21 cellular contexts compared by ENCODE assay signal in genomic region chr2:128457716-128458115, GRCh38.
DNase-seq lines count a peak whose midpoint lies in the region; ATAC-seq, FAIRE-seq and TF ChIP-seq lines count a peak whose summit lies in the region.
"Had no signal": no experiment of that assay in that cellular context is flagged by ENCODE, and none has a peak within 500 bp of the region (broad histone marks: within the 10 kb centered on the region; RNA-seq: fewer than 3 reads in every experiment).

No MANE protein-coding gene starts in this region.

- CTCF ChIA-PET in activated CD8-positive, alpha-beta memory T cell treated with anti-CD3 and anti-CD28 coated beads, Interleukin-2, amount 10 ng/mL, durations not matched to agents 7 days and 5 days (lab: Charles Lee), result no interaction called here
- CTCF ChIA-PET in activated CD4-positive, alpha-beta memory T cell treated with anti-CD3 and anti-CD28 coated beads, Interleukin-2, amount 10 ng/mL, durations not matched to agents 7 days and 5 days (lab: Charles Lee), result no interaction called here

- POLR2A ChIA-PET in activated CD4-positive, alpha-beta memory T cell treated with anti-CD3 and anti-CD28 coated beads, Interleukin-2, amount 10 ng/mL, durations not matched to agents 7 days and 5 days (lab: Charles Lee), result no interaction called here

- no peaks in the 10 kb centered on the region for H3K4me1 Mint-ChIP-seq in activated CD8-positive, alpha-beta memory T cell treated with anti-CD3 and anti-CD28 coated beads, Interleukin-2, amount 10 ng/mL, durations not matched to agents 7 days and 5 days
- H3K4me1 Mint-ChIP-seq in endodermal cell, result peaks cover 8% of the 10 kb centered on the region
- H3K4me1 Mint-ChIP-seq in activated CD4-positive, alpha-beta memory T cell treated with anti-CD3 and anti-CD28 coated beads, Interleukin-2, amount 10 ng/mL, durations not matched to agents 7 days and 5 days, result no peaks in the 10 kb centered on the region

- no peaks in the 10 kb centered on the region for H3K36me3 Mint-ChIP-seq in activated CD8-positive, alpha-beta memory T cell treated with anti-CD3 and anti-CD28 coated beads, Interleukin-2, amount 10 ng/mL, durations not matched to agents 7 days and 5 days
- no peaks in the 10 kb centered on the region for H3K36me3 Mint-ChIP-seq in endodermal cell (ENCODE audit: low read depth)
- H3K36me3 Mint-ChIP-seq in activated CD4-positive, alpha-beta memory T cell treated with anti-CD3 and anti-CD28 coated beads, Interleukin-2, amount 10 ng/mL, durations not matched to agents 7 days and 5 days (ENCODE audit: low read depth), result no peaks in the 10 kb centered on the region
- H3K36me3 Mint-ChIP-seq: CD8-positive, alpha-beta T cell had no signal

- H3K9ac ChIP-seq in endodermal cell (ENCODE audit: extremely low read depth, low read length, poor library complexity, severe bottlenecking), result no peak overlapping the region

- no peak for ATAC-seq in activated CD8-positive, alpha-beta memory T cell treated with anti-CD3 and anti-CD28 coated beads, Interleukin-2, amount 10 ng/mL, durations not matched to agents 7 days and 5 days
- no peak for ATAC-seq in pancreas
- ATAC-seq in GM21576 (IDR thresholded peaks at IDR 0.05; ENCODE audit: unreplicated experiment), result no peak
- ATAC-seq: CD8-positive, alpha-beta T cell had no signal

- no peak for FAIRE-seq in pancreas (lab: Jason Lieb, UNC)
- FAIRE-seq: D721Med had no signal

- H3K4me1 ChIP-seq in endodermal cell (ENCODE audit: control insufficient read depth, insufficient read depth, low read length) (no peaks in the 10 kb centered on the region), pancreas (no peaks in the 10 kb centered on the region)

- H3K36me3 ChIP-seq in endodermal cell (ENCODE audit: control insufficient read depth, insufficient read depth, low read length) (no peaks in the 10 kb centered on the region), pancreas (no peaks in the 10 kb centered on the region)
- H3K36me3 ChIP-seq: MG63, SJSA1 had no signal

- no peak overlapping the region for H3K4me3 Mint-ChIP-seq in activated CD8-positive, alpha-beta memory T cell treated with anti-CD3 and anti-CD28 coated beads, Interleukin-2, amount 10 ng/mL, durations not matched to agents 7 days and 5 days
- no peak overlapping the region for H3K4me3 Mint-ChIP-seq in endodermal cell
- H3K4me3 Mint-ChIP-seq in activated CD4-positive, alpha-beta memory T cell treated with anti-CD3 and anti-CD28 coated beads, Interleukin-2, amount 10 ng/mL, durations not matched to agents 7 days and 5 days, result no peak overlapping the region
- H3K4me3 Mint-ChIP-seq: CD8-positive, alpha-beta T cell had no signal

- H3K27me3 ChIP-seq in endodermal cell (ENCODE audit: control insufficient read depth, insufficient read depth, low read length, poor library complexity, severe bottlenecking) (no peaks in the 10 kb centered on the region), pancreas (no peaks in the 10 kb centered on the region)
- H3K27me3 ChIP-seq: MG63, SJSA1 had no signal

- TF ChIP-seq CTCF in endodermal cell (conservative IDR thresholded peaks at IDR 0.05) (no peak), pancreas (IDR thresholded peaks at IDR 0.05) (no peak)

- DNase-seq in activated CD8-positive, alpha-beta memory T cell treated with anti-CD3 and anti-CD28 coated beads for 24 hours, result peak; percentile 7
- no peak for DNase-seq in activated CD8-positive, alpha-beta memory T cell treated with anti-CD3 and anti-CD28 coated beads, Interleukin-2, amount 10 ng/mL, durations not matched to agents 7 days and 5 days
- DNase-seq in endodermal cell (peak; percentile 24), pancreas (no peak), ureter (ENCODE audit: low spot score) (peak; percentile 10), EL (no peak)
- DNase-seq in activated CD4-positive, alpha-beta memory T cell treated with anti-CD3 and anti-CD28 coated beads, Interleukin-2, amount 10 ng/mL, durations not matched to agents 7 days and 5 days, result no peak
- DNase-seq: DMS79, GOT3, KG1, MG63, NCI-H1092, NCI-H146, NCI-H2227 treated with DMSO at 0.1 percent for 48 hours, NCI-H524 had no signal

- H3K9me3 ChIP-seq in endodermal cell (ENCODE audit: control insufficient read depth, low read length) (peaks cover 13% of the 10 kb centered on the region), pancreas (no peaks in the 10 kb centered on the region)
- H3K9me3 ChIP-seq: SJSA1 had no signal

- H3K27me3 Mint-ChIP-seq in activated CD8-positive, alpha-beta memory T cell treated with anti-CD3 and anti-CD28 coated beads, Interleukin-2, amount 10 ng/mL, durations not matched to agents 7 days and 5 days, result peaks cover 2% of the 10 kb centered on the region
- peaks cover 11% of the 10 kb centered on the region for H3K27me3 Mint-ChIP-seq in endodermal cell (ENCODE audit: insufficient read depth)
- no peaks in the 10 kb centered on the region for H3K27me3 Mint-ChIP-seq in activated CD4-positive, alpha-beta memory T cell treated with anti-CD3 and anti-CD28 coated beads, Interleukin-2, amount 10 ng/mL, durations not matched to agents 7 days and 5 days

- WGBS in endodermal cell (ENCODE audit: insufficient coverage in 1 of 2, insufficient read length in 1 of 2), 2 experiments, result 73 to 100% methylated on average over 1 to 5 of the region's 5 CpGs
- 61 to 92% methylated on average over 5 of the region's 5 CpGs for WGBS in pancreas, 2 donors

- no peak overlapping the region for H3K27ac Mint-ChIP-seq in activated CD8-positive, alpha-beta memory T cell treated with anti-CD3 and anti-CD28 coated beads, Interleukin-2, amount 10 ng/mL, durations not matched to agents 7 days and 5 days
- no peak overlapping the region for H3K27ac Mint-ChIP-seq in endodermal cell
- no peak overlapping the region for H3K27ac Mint-ChIP-seq in activated CD4-positive, alpha-beta memory T cell treated with anti-CD3 and anti-CD28 coated beads, Interleukin-2, amount 10 ng/mL, durations not matched to agents 7 days and 5 days
- H3K27ac Mint-ChIP-seq: CD8-positive, alpha-beta T cell had no signal

- H3K9me3 Mint-ChIP-seq in activated CD8-positive, alpha-beta memory T cell treated with anti-CD3 and anti-CD28 coated beads, Interleukin-2, amount 10 ng/mL, durations not matched to agents 7 days and 5 days (ENCODE audit: low read depth), result no peaks in the 10 kb centered on the region
- H3K9me3 Mint-ChIP-seq in endodermal cell, result peaks cover 24% of the 10 kb centered on the region
- no peaks in the 10 kb centered on the region for H3K9me3 Mint-ChIP-seq in activated CD4-positive, alpha-beta memory T cell treated with anti-CD3 and anti-CD28 coated beads, Interleukin-2, amount 10 ng/mL, durations not matched to agents 7 days and 5 days
- H3K9me3 Mint-ChIP-seq: CD8-positive, alpha-beta T cell had no signal

- intact Hi-C loops in pancreas (cut with DNase I), result no loop called here

- H3K27ac ChIP-seq in endodermal cell (ENCODE audit: low read depth, low read length) (no peak overlapping the region), pancreas (peak overlapping the region in 3 of 4 donors; percentile 16 to 64 (median 52))
- H3K27ac ChIP-seq: 22Rv1, PC-9 had no signal

- H3K4me3 ChIP-seq in endodermal cell (ENCODE audit: low read length) (no peak overlapping the region), pancreas (no peak overlapping the region)
- H3K4me3 ChIP-seq: MG63, PC-9, SJSA1 had no signal

Comparison
In these comparisons a context has a peak if more than half of its experiments do, and no peak if none do; other contexts are left out.
1. DNase-seq: peak in activated CD8-positive, alpha-beta memory T cell treated with anti-CD3 and anti-CD28 coated beads for 24 hours (single experiment), endodermal cell (single experiment) and ureter (single experiment); none in activated CD8-positive, alpha-beta memory T cell treated with anti-CD3 and anti-CD28 coated beads, Interleukin-2, amount 10 ng/mL, durations not matched to agents 7 days and 5 days (single experiment), pancreas (0 of 6), EL (single experiment) and activated CD4-positive, alpha-beta memory T cell treated with anti-CD3 and anti-CD28 coated beads, Interleukin-2, amount 10 ng/mL, durations not matched to agents 7 days and 5 days (single experiment).